ENCODE assay signal across 1 cellular context in genomic region chr5:22889714-22890113, GRCh38.
TF ChIP-seq lines count a peak whose summit lies in the region.

No MANE protein-coding gene starts in this region.

TF ChIP-seq in liver, 16 proteins besides CTCF, POLR2A, EP300 and RAD21:
- no peak for TF ChIP-seq REST (IDR thresholded peaks at IDR 0.05)
- TF ChIP-seq HNF4A (conservative IDR thresholded peaks at IDR 0.05): peak in 1 of 2 donors; percentile 29
- TF ChIP-seq FOXA2 (IDR thresholded peaks at IDR 0.05): peak; percentile 36
